In genomic region chr9:85332487-85332886, GRCh38 we compare ENCODE assay signal across 13 cellular contexts.
A peak's percentile ranks its signal among the peaks of the same experiment; 100 is the strongest.
DNase-seq lines count a peak whose midpoint lies in the region; TF ChIP-seq lines count a peak whose summit lies in the region.
"Had no signal": no experiment of that assay in that cellular context is flagged by ENCODE, and none has a peak within 500 bp of the region (broad histone marks: within the 10 kb centered on the region; RNA-seq: fewer than 3 reads in every experiment).

No MANE protein-coding gene starts in this region.

- no peaks in the 10 kb centered on the region for H3K36me3 ChIP-seq in prostate gland
- H3K36me3 ChIP-seq: neutrophil had no signal

- in situ Hi-C loops in astrocyte of the cerebellum (cut with HindIII; ENCODE audit: low sequenced_read_pairs): no loop called here

- H3K27ac ChIP-seq in prostate gland: no peak overlapping the region
- H3K27ac ChIP-seq: HL-60, neutrophil had no signal

- no peak overlapping the region for H3K4me3 ChIP-seq in Jurkat, Clone E6-1 (ENCODE audit: low read length)
- H3K4me3 ChIP-seq in astrocyte of the cerebellum (ENCODE audit: low read depth, low read length) (no peak overlapping the region), prostate gland (no peak overlapping the region)

- H3K4me1 ChIP-seq in prostate gland (replicated peaks): no peaks in the 10 kb centered on the region

- H3K27me3 ChIP-seq in prostate gland (replicated peaks; ENCODE audit: insufficient read depth): no peaks in the 10 kb centered on the region
- H3K27me3 ChIP-seq: neutrophil had no signal

- WGBS in prostate gland: 82% methylated on average over 4 of the region's 4 CpGs

- no peak for TF ChIP-seq POLR2A in prostate gland (IDR thresholded peaks at IDR 0.05)

- peaks cover 18% of the 10 kb centered on the region for H3K27me3 Mint-ChIP-seq in osteocyte (ENCODE audit: unreplicated experiment)

- no peak overlapping the region for H3K27ac Mint-ChIP-seq in osteocyte (ENCODE audit: unreplicated experiment)
- H3K27ac Mint-ChIP-seq: immature natural killer cell had no signal

- no peaks in the 10 kb centered on the region for H3K9me3 ChIP-seq in prostate gland
- H3K9me3 ChIP-seq: neutrophil had no signal

- DNase-seq in NCI-H748 (lab: John Stamatoyannopoulos, UW; ENCODE audit: unreplicated experiment) (peak; percentile 30), NCI-H748 treated with DMSO at 0.1 percent for 48 hours (lab: John Stamatoyannopoulos, UW) (no peak), astrocyte of the cerebellum (ENCODE audit: low read depth) (no peak), osteocyte (ENCODE audit: extremely low spot score, unreplicated experiment) (no peak), kidney tubule cell (ENCODE audit: low spot score) (no peak), foreskin melanocyte (no peak), prostate gland (ENCODE audit: low spot score) (no peak)
- DNase-seq in Jurkat, Clone E6-1 (ENCODE audit: low read depth, low spot score): peak; percentile 47
- DNase-seq: AML-193, GOT3, immature natural killer cell had no signal

- no peak overlapping the region for H3K4me3 Mint-ChIP-seq in osteocyte (ENCODE audit: unreplicated experiment)
- H3K4me3 Mint-ChIP-seq: immature natural killer cell had no signal

- H3K4me1 Mint-ChIP-seq in osteocyte (ENCODE audit: unreplicated experiment): no peaks in the 10 kb centered on the region
- H3K4me1 Mint-ChIP-seq: immature natural killer cell had no signal

- no peaks in the 10 kb centered on the region for H3K36me3 Mint-ChIP-seq in osteocyte (ENCODE audit: unreplicated experiment)
- H3K36me3 Mint-ChIP-seq: immature natural killer cell had no signal

- no peaks in the 10 kb centered on the region for H3K9me3 Mint-ChIP-seq in osteocyte (ENCODE audit: unreplicated experiment)

- TF ChIP-seq CTCF in astrocyte of the cerebellum (IDR thresholded peaks at IDR 0.05; ENCODE audit: low read depth, low read length, missing control alignments) (peak; percentile 53), osteocyte (IDR thresholded peaks at IDR 0.05) (peak; percentile 33), prostate gland (IDR thresholded peaks at IDR 0.05) (no peak)

- intact Hi-C loops in prostate gland (cut with DNase I): no loop called here

Comparison
In these comparisons a context has a peak if more than half of its experiments do, and no peak if none do; other contexts are left out.
1. DNase-seq: peak in NCI-H748 (single experiment) and Jurkat, Clone E6-1 (single experiment); none in NCI-H748 treated with DMSO at 0.1 percent for 48 hours (single experiment), astrocyte of the cerebellum (single experiment), osteocyte (single experiment), kidney tubule cell (single experiment), foreskin melanocyte (single experiment) and prostate gland (single experiment).
2. CTCF ChIP-seq: peak in astrocyte of the cerebellum (single experiment) and osteocyte (single experiment); none in prostate gland (0 of 4).